In the genomic region with DNA sequence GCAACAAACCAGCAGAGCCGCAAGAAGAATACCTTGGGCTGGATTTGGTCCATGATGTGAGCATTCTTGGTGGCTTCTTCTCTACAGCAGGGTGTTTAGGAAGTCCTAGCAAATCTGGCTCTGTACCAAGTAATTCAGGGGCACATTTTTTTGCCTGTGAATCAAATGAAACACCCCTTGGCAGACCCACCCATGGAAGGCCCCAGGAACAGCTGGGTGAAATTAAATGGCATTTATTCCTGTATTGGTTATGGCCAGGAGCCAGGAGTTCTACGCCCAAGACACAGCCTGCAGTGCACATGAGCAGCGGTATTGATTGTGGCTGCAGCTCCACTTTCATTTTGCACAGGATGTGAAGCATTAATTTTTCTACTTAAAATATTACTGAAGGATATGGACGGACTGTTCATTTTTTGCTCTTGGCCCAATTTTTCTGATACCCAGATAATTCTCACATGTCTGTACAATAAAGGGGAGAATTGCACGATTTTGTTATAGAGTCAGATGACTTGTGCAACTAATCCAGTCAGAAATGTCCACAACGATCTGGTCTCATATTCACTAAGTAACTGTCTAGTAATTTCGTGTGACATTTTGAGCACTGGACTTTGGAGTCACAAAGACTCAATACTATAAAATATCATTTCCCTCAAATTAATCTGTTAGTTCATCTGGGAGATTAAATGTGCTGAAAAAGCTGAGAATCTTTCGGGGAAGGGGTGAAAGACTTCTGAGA, we compare ENCODE assay signal across 15 cellular contexts.
DNase-seq lines count a peak whose midpoint lies in the region; ATAC-seq and TF ChIP-seq lines count a peak whose summit lies in the region.
"Had no signal": no experiment of that assay in that cellular context is flagged by ENCODE, and none has a peak within 500 bp of the region (broad histone marks: within the 10 kb centered on the region; RNA-seq: fewer than 3 reads in every experiment).

No MANE protein-coding gene starts in this region.

- no peak overlapping the region for H2BK120ac ChIP-seq in mesenchymal stem cell (ENCODE audit: low read depth, low read length)

- H3K9me3 ChIP-seq in Loucy (ENCODE audit: insufficient read depth, low read depth, low read length) (no peaks in the 10 kb centered on the region), mesenchymal stem cell (ENCODE audit: control insufficient read depth, low read length) (no peaks in the 10 kb centered on the region)

- H2AK5ac ChIP-seq in mesenchymal stem cell (ENCODE audit: low read length, severe bottlenecking): no peak overlapping the region

- no peak overlapping the region for H3K4me3 ChIP-seq in Loucy (ENCODE audit: low read length, poor library complexity, severe bottlenecking)
- peak overlapping the region in 1 of 2 experiments; percentile 63 for H3K4me3 ChIP-seq in mesenchymal stem cell (ENCODE audit: insufficient read depth in 1 of 2, low read depth in 1 of 2, low read length in 2 of 2)

- H2AFZ ChIP-seq in Loucy (ENCODE audit: low read length) (peak overlapping the region; percentile 6; the same call in 1 of the 2 replicates), mesenchymal stem cell (ENCODE audit: low read depth, low read length) (no peak overlapping the region)

- no peaks in the 10 kb centered on the region for H3K79me2 ChIP-seq in Loucy (ENCODE audit: insufficient read depth, low read length)

- no peak overlapping the region for H3K18ac ChIP-seq in mesenchymal stem cell (ENCODE audit: low read depth in 1 of 2, low read length in 2 of 2)

- no peaks in the 10 kb centered on the region for H3K9me2 ChIP-seq in Loucy (replicated peaks; ENCODE audit: low read depth, low read length)

- H3F3A ChIP-seq in Loucy (ENCODE audit: low read depth): no peaks in the 10 kb centered on the region

- DNase-seq in AG20443 (ENCODE audit: low spot score) (peak; percentile 30), RPMI8226 (peak; percentile 28), mesenchymal stem cell (no peak), substantia nigra (lab: John Stamatoyannopoulos, UW) (no peak), putamen (ENCODE audit: low spot score) (no peak)
- DNase-seq: activated CD4-positive, alpha-beta T cell treated with anti-CD3 and anti-CD28 coated beads for 36 hours; activated naive CD8-positive, alpha-beta T cell treated with anti-CD3 and anti-CD28 coated beads, Interleukin-2, amount 50 U/mL, for 24 hours; activated T-cell treated with anti-CD3 and anti-CD28 coated beads, Interleukin-2, amount 50 U/mL, for 1 hour; cortex of kidney; midbrain; stimulated activated CD4-positive, alpha-beta T cell treated with anti-CD3 and anti-CD28 coated beads, Interleukin-4, amount 100 ng/mL, for 24 hours; stimulated activated naive CD4-positive, alpha-beta T cell treated with Interleukin-2 at 50 U/mL for 16 hours had no signal

- H3K27ac ChIP-seq in mesenchymal stem cell (ENCODE audit: low read length, poor library complexity, severe bottlenecking) (no peak overlapping the region), substantia nigra (ENCODE audit: low read depth, low read length, poor library complexity, severe bottlenecking) (no peak overlapping the region)

- no peak for TF ChIP-seq CTCF in Loucy (conservative IDR thresholded peaks at IDR 0.05; ENCODE audit: low read length)

- H3K23ac ChIP-seq in mesenchymal stem cell (ENCODE audit: low read length in 2 of 2): no peak overlapping the region

- H2BK5ac ChIP-seq in mesenchymal stem cell (ENCODE audit: low read depth, low read length, poor library complexity, severe bottlenecking): no peak overlapping the region

- H3K4ac ChIP-seq in mesenchymal stem cell (ENCODE audit: low read depth in 1 of 2, low read length in 2 of 2): no peak overlapping the region

- no peaks in the 10 kb centered on the region for H3K79me1 ChIP-seq in mesenchymal stem cell (replicated peaks; ENCODE audit: low read length, poor library complexity, severe bottlenecking)

- ATAC-seq in GM18519 (IDR thresholded peaks at IDR 0.05; ENCODE audit: low FRiP score, unreplicated experiment) (no peak), HG03520 (IDR thresholded peaks at IDR 0.05; ENCODE audit: unreplicated experiment) (no peak)
- ATAC-seq: activated CD4-positive, alpha-beta T cell treated with anti-CD3 and anti-CD28 coated beads for 36 hours; activated naive CD8-positive, alpha-beta T cell treated with anti-CD3 and anti-CD28 coated beads, Interleukin-2, amount 50 U/mL, for 24 hours had no signal

- H3K4me1 ChIP-seq in Loucy (ENCODE audit: insufficient read depth, low read length, poor library complexity, severe bottlenecking): no peaks in the 10 kb centered on the region
- no peaks in the 10 kb centered on the region for H3K4me1 ChIP-seq in mesenchymal stem cell (ENCODE audit: control insufficient read depth, insufficient read depth, low read depth, low read length)

- no peak overlapping the region for H4K91ac ChIP-seq in mesenchymal stem cell (ENCODE audit: low read length)

- no peaks in the 10 kb centered on the region for H3K36me3 ChIP-seq in Loucy (ENCODE audit: insufficient read depth, low read length)
- H3K36me3 ChIP-seq in mesenchymal stem cell (ENCODE audit: control insufficient read depth in 1 of 2, insufficient read depth in 2 of 2, low read depth in 1 of 2, low read length in 2 of 2): no peaks in the 10 kb centered on the region

- no peaks in the 10 kb centered on the region for H4K20me1 ChIP-seq in Loucy (ENCODE audit: insufficient read depth, low read length, poor library complexity, severe bottlenecking)

- no peak overlapping the region for H3K14ac ChIP-seq in mesenchymal stem cell (ENCODE audit: low read length in 2 of 2)

- 98% methylated on average over 7 of the region's 8 CpGs for WGBS in mesenchymal stem cell

- no peak overlapping the region for H4K8ac ChIP-seq in mesenchymal stem cell (ENCODE audit: low read length)

- no peak overlapping the region for H2BK12ac ChIP-seq in mesenchymal stem cell (ENCODE audit: low read length in 2 of 2)

- H3K27me3 ChIP-seq in Loucy (ENCODE audit: insufficient read depth, low read length, poor library complexity, severe bottlenecking) (no peaks in the 10 kb centered on the region), mesenchymal stem cell (ENCODE audit: control insufficient read depth in 1 of 2, insufficient read depth in 1 of 2, low read length in 2 of 2) (peaks cover 3 to 11% of the 10 kb centered on the region in 2 experiments)

- no peak overlapping the region for H2BK15ac ChIP-seq in mesenchymal stem cell (ENCODE audit: low read depth, poor library complexity, severe bottlenecking)

- H3K4me2 ChIP-seq in Loucy (ENCODE audit: low read depth, low read length, poor library complexity, severe bottlenecking) (peak overlapping the region; percentile 26), mesenchymal stem cell (ENCODE audit: low read length, poor library complexity, severe bottlenecking) (no peak overlapping the region)

- H3K9ac ChIP-seq in Loucy (ENCODE audit: low read depth, low read length, poor library complexity, severe bottlenecking) (no peak overlapping the region), mesenchymal stem cell (ENCODE audit: low read length) (peak overlapping the region; percentile 10)

Comparison
In these comparisons a context has a peak if more than half of its experiments do, and no peak if none do; other contexts are left out.
1. DNase-seq: peak in AG20443 (single experiment) and RPMI8226 (single experiment); none in mesenchymal stem cell (single experiment), substantia nigra (0 of 49) and putamen (single experiment).